22 cellular contexts compared by ENCODE assay signal in the genomic region with DNA sequence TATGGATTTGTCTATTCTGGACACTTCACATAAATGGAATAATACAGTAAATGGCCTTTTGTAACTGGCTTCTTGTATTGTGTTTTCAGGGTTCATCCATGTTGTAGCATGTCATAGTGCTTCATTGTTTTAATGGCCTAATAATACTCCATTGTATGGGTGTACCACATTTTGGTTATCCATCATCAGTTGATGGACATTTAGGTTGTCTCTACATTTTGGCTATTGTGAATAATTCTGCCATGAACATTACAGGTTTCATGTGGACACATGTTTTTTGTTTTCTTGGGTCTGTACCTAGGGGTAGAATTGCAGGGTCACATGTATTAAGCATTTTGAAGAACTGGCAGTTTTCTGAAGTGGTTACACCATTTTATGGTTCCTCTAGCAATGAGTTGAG.
"Had no signal": no experiment of that assay in that cellular context is flagged by ENCODE, and none has a peak within 500 bp of the region (broad histone marks: within the 10 kb centered on the region; RNA-seq: fewer than 3 reads in every experiment).

No MANE protein-coding gene starts in this region.

- H3K9me3 ChIP-seq: esophagus muscularis mucosa had no signal

- DNase-seq: dermis blood vessel endothelial cell; dorsolateral prefrontal cortex; effector CD4-positive, alpha-beta T cell; effector memory CD4-positive, alpha-beta T cell; foreskin keratinocyte; heart left ventricle; hippocampal formation; left cardiac atrium; left lung; left ventricle myocardium superior; lower lobe of right lung; mesenchymal stem cell; mucosa of descending colon; naive B cell had no signal

- FAIRE-seq: colon, endothelial cell of umbilical vein, frontal cortex, islet of Langerhans, keratinocyte had no signal

- H3K4me1 ChIP-seq: foreskin keratinocyte, gastroesophageal sphincter, heart left ventricle had no signal

- H3K36me3 ChIP-seq: esophagus muscularis mucosa, gastroesophageal sphincter, heart left ventricle, left lung, lower lobe of right lung had no signal

- H3K27me3 ChIP-seq: dorsolateral prefrontal cortex, esophagus muscularis mucosa, foreskin keratinocyte, gastroesophageal sphincter, heart left ventricle, left lung had no signal

- H3K4me3 ChIP-seq: coronary artery, dorsolateral prefrontal cortex, esophagus muscularis mucosa, gastroesophageal sphincter, heart left ventricle, left lung, lower lobe of right lung, mucosa of descending colon had no signal

- ATAC-seq: foreskin keratinocyte, gastroesophageal sphincter, heart left ventricle, left cardiac atrium, left lung, left ventricle myocardium superior, lower lobe of right lung had no signal

- H3K27ac ChIP-seq: coronary artery, dorsolateral prefrontal cortex, esophagus muscularis mucosa, foreskin keratinocyte, gastroesophageal sphincter, heart left ventricle, left lung, lower lobe of right lung had no signal
